ENCODE assay signal across 10 cellular contexts in the genomic region with DNA sequence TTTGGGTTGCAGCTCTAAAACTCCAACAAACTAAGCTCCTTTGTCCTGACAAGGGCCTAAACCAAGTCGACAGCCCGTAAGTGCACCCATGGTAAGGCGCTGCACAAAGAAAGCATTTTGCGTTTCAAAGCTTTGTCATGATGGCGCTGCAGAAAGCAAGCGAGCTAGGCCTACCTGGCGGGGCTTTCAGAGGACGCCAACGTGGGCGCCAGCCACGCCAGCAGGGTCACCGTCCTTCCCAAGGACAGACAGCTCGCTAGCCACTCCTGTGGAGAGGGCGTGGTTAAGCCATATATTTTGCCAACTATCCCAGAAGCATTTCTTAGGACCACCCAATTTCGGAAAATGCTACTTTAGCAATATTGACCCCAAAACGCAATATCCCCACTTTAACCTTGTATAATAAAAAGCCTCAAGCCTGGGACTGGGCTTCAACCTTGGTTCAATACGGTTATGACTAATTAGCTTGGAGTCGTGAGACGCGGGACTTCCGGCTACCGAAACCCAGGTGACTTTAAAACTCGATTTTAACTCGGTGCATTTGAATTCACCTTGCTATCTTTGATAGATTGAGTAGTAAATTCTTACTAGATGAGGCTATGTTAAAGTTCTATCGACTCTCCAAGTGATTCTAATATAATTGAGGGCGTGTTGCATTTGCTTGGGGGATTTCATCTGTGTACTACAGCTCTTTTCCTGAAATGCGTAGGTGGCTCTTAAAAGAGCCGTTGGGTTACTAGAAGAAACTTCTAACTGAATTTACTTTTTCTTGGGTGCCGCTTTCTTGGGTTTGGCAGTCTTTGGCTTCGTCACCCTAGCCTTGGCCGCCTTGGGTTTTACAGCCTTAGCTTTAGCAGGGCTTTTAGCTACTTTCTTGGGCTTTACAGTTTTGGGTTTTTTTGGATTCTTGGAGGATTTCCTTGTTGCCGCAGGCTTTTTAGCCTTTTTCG. TPM values are rescaled to one million over a fixed set of nuclear protein-coding genes. Genes with fewer than 3 reads are reported as not detected.
A peak's percentile ranks its signal among the peaks of the same experiment; 100 is the strongest.
DNase-seq lines count a peak whose midpoint lies in the region; ATAC-seq and TF ChIP-seq lines count a peak whose summit lies in the region.
"Had no signal": no experiment of that assay in that cellular context is flagged by ENCODE, and none has a peak within 500 bp of the region (broad histone marks: within the 10 kb centered on the region; RNA-seq: fewer than 3 reads in every experiment).

No MANE protein-coding gene starts in this region.

- no peaks in the 10 kb centered on the region for H3K79me2 ChIP-seq in neural progenitor cell (ENCODE audit: low read depth)

- no peak for TF ChIP-seq POLR2A in right lobe of liver (IDR thresholded peaks at IDR 0.05)

- H3K36me3 ChIP-seq in right lobe of liver (no peaks in the 10 kb centered on the region), tibial artery (no peaks in the 10 kb centered on the region), mucosa of descending colon (ENCODE audit: low read depth) (no peaks in the 10 kb centered on the region), neural progenitor cell (no peaks in the 10 kb centered on the region)
- H3K36me3 ChIP-seq: pancreas had no signal

- peak overlapping the region; percentile 66 to 73 (median 69) for H3K27ac ChIP-seq in right lobe of liver
- peak overlapping the region; percentile 77 to 82 for H3K27ac ChIP-seq in tibial artery
- H3K27ac ChIP-seq in neural progenitor cell, result no peak overlapping the region
- H3K27ac ChIP-seq: A549 had no signal

- H3K9me3 Mint-ChIP-seq in activated CD4-positive, alpha-beta T cell treated with anti-CD3 and anti-CD28 coated beads, Interleukin-2, amount 10 ng/mL, durations not matched to agents 7 days and 5 days, result peaks cover 8% of the 10 kb centered on the region
- H3K9me3 Mint-ChIP-seq in chondrocyte (ENCODE audit: low read depth), result peaks cover 4% of the 10 kb centered on the region
- H3K9me3 Mint-ChIP-seq in neural progenitor cell, result peaks cover 5% of the 10 kb centered on the region

- no peak overlapping the region for H2AFZ ChIP-seq in neural progenitor cell (replicated peaks)

- POLR2A ChIA-PET in activated CD4-positive, alpha-beta T cell treated with anti-CD3 and anti-CD28 coated beads, Interleukin-2, amount 10 ng/mL, durations not matched to agents 7 days and 5 days (lab: Charles Lee), result interaction anchor here (0.6 to 1.9 kb wide), 7 partner anchors 10 to 1881 kb away, joined by 3 to 11 read pairs (median 3); a partner anchor contains a TSS

- H3K27me3 ChIP-seq in right lobe of liver (no peaks in the 10 kb centered on the region), tibial artery (no peaks in the 10 kb centered on the region), neural progenitor cell (no peaks in the 10 kb centered on the region)
- H3K27me3 ChIP-seq: pancreas had no signal

- H3K9ac ChIP-seq in neural progenitor cell, result no peak overlapping the region

- TF ChIP-seq CTCF in chondrocyte (IDR thresholded peaks at IDR 0.05) (no peak), right lobe of liver (IDR thresholded peaks at IDR 0.05) (no peak), tibial artery (IDR thresholded peaks at IDR 0.05) (no peak), mucosa of descending colon (IDR thresholded peaks at IDR 0.05) (no peak), neural progenitor cell (IDR thresholded peaks at IDR 0.05) (no peak)

- no peak for DNase-seq in activated CD4-positive, alpha-beta T cell treated with anti-CD3 and anti-CD28 coated beads, Interleukin-2, amount 10 ng/mL, durations not matched to agents 7 days and 5 days
- no peak for DNase-seq in activated CD4-positive, alpha-beta T cell treated with anti-CD3 and anti-CD28 coated beads, Interleukin-2, amount 50 U/mL, for 48 hours
- no peak for DNase-seq in chondrocyte (ENCODE audit: low spot score)
- peak; percentile 73 to 88 (median 85) for DNase-seq in right lobe of liver
- DNase-seq in tibial artery, result peak in 1 of 2 donors; percentile 67
- DNase-seq in stimulated activated CD4-positive, alpha-beta T cell treated with anti-CD3 and anti-CD28 coated beads, Interleukin-2, amount 100 ng/mL, for 24 hours, result no peak
- DNase-seq in mucosa of descending colon, result no peak
- DNase-seq in neural progenitor cell (ENCODE audit: low spot score), result no peak

- H3K4me3 ChIP-seq in right lobe of liver (peak overlapping the region; percentile 4 to 56 (median 47)), tibial artery (peak overlapping the region; percentile 54 to 60), mucosa of descending colon (no peak overlapping the region), neural progenitor cell (no peak overlapping the region)
- H3K4me3 ChIP-seq: A549 had no signal

- no peaks in the 10 kb centered on the region for H3K9me3 ChIP-seq in right lobe of liver
- H3K9me3 ChIP-seq in tibial artery, result no peaks in the 10 kb centered on the region
- H3K9me3 ChIP-seq in mucosa of descending colon, result peaks cover 2% of the 10 kb centered on the region
- no peaks in the 10 kb centered on the region for H3K9me3 ChIP-seq in neural progenitor cell (ENCODE audit: low read depth)
- H3K9me3 ChIP-seq: A549, pancreas had no signal

- H3K4me3 Mint-ChIP-seq in activated CD4-positive, alpha-beta T cell treated with anti-CD3 and anti-CD28 coated beads, Interleukin-2, amount 10 ng/mL, durations not matched to agents 7 days and 5 days, result peak overlapping the region; percentile 68
- H3K4me3 Mint-ChIP-seq in chondrocyte (ENCODE audit: unreplicated experiment) (no peak overlapping the region), neural progenitor cell (no peak overlapping the region)

- 26% methylated on average over 22 of the region's 33 CpGs for WGBS in right lobe of liver (ENCODE audit: insufficient coverage, low coverage, low lambda C conversion rate, missing lambda C conversion rate)

- peak overlapping the region; percentile 94 for H3K27ac Mint-ChIP-seq in activated CD4-positive, alpha-beta T cell treated with anti-CD3 and anti-CD28 coated beads, Interleukin-2, amount 10 ng/mL, durations not matched to agents 7 days and 5 days
- peak overlapping the region; percentile 15 for H3K27ac Mint-ChIP-seq in chondrocyte (ENCODE audit: unreplicated experiment)
- H3K27ac Mint-ChIP-seq in neural progenitor cell, result no peak overlapping the region

- intact Hi-C loops in right lobe of liver (cut with DNase I), result no loop called here
- intact Hi-C loops in tibial artery (cut with DNase I; ENCODE audit: low total_unique reads), result no loop called here
- intact Hi-C loops in mucosa of descending colon (cut with DNase I, micrococcal nuclease), result no loop called here

- no peaks in the 10 kb centered on the region for H3K27me3 Mint-ChIP-seq in activated CD4-positive, alpha-beta T cell treated with anti-CD3 and anti-CD28 coated beads, Interleukin-2, amount 10 ng/mL, durations not matched to agents 7 days and 5 days
- no peaks in the 10 kb centered on the region for H3K27me3 Mint-ChIP-seq in chondrocyte (ENCODE audit: low read depth)
- H3K27me3 Mint-ChIP-seq in neural progenitor cell (ENCODE audit: insufficient read depth, low read depth), result peaks cover 1% of the 10 kb centered on the region

- ATAC-seq in right lobe of liver (peak; percentile 48 to 72 (median 62)), mucosa of descending colon (no peak)
- ATAC-seq: A549, pancreas had no signal

- H3K4me2 ChIP-seq in neural progenitor cell, result no peak overlapping the region
- H3K4me2 ChIP-seq: A549 had no signal

- CTCF ChIA-PET in activated CD4-positive, alpha-beta T cell treated with anti-CD3 and anti-CD28 coated beads, Interleukin-2, amount 10 ng/mL, durations not matched to agents 7 days and 5 days (lab: Charles Lee), result interaction anchor here (0.6 to 17.7 kb wide), 19 partner anchors 10 to 1445 kb away, joined by 3 to 157 read pairs (median 3); a partner anchor contains a TSS

- H3K4me1 ChIP-seq in right lobe of liver (no peaks in the 10 kb centered on the region), tibial artery (peaks cover 0 to 23% (median 8%) of the 10 kb centered on the region in 4 donors), mucosa of descending colon (ENCODE audit: low read depth) (no peaks in the 10 kb centered on the region), neural progenitor cell (no peaks in the 10 kb centered on the region)
- H3K4me1 ChIP-seq: A549, pancreas had no signal

- H3F3A ChIP-seq in neural progenitor cell (ENCODE audit: low read depth), result peaks cover 14% of the 10 kb centered on the region

- H3K4me1 Mint-ChIP-seq in activated CD4-positive, alpha-beta T cell treated with anti-CD3 and anti-CD28 coated beads, Interleukin-2, amount 10 ng/mL, durations not matched to agents 7 days and 5 days, result peaks cover 28% of the 10 kb centered on the region
- H3K4me1 Mint-ChIP-seq in chondrocyte (ENCODE audit: low read depth), result no peaks in the 10 kb centered on the region
- H3K4me1 Mint-ChIP-seq in neural progenitor cell, result no peaks in the 10 kb centered on the region

- no peaks in the 10 kb centered on the region for H4K20me1 ChIP-seq in neural progenitor cell (ENCODE audit: low read depth)

- H3K36me3 Mint-ChIP-seq in activated CD4-positive, alpha-beta T cell treated with anti-CD3 and anti-CD28 coated beads, Interleukin-2, amount 10 ng/mL, durations not matched to agents 7 days and 5 days (ENCODE audit: low read depth), result peaks cover 12% of the 10 kb centered on the region
- H3K36me3 Mint-ChIP-seq in chondrocyte (ENCODE audit: low read depth) (no peaks in the 10 kb centered on the region), neural progenitor cell (no peaks in the 10 kb centered on the region)

RNA-seq across cellular contexts. Expression of a gene that starts 54.0 kb away (rescaled TPM):
- total RNA-seq in activated CD4-positive, alpha-beta T cell treated with anti-CD3 and anti-CD28 coated beads, Interleukin-2, amount 10 ng/mL, durations not matched to agents 7 days and 5 days, result 10 to 100 TPM; 25.4 to 27.6 TPM
- total RNA-seq in chondrocyte (7.1 to 7.4 TPM (median 7.2 TPM) in 3 replicates), right lobe of liver (1 to 10 TPM; 3.1 to 7.2 (median 4.5) TPM), mucosa of descending colon (10 to 100 TPM; 11.4 to 15.8 (median 12.6) TPM), neural progenitor cell (ENCODE audit: low replicate concordance) (0.25 and 0.30 TPM in 2 replicates)

Comparison
In these comparisons a context has a peak if more than half of its experiments do, and no peak if none do; other contexts are left out.
1. DNase-seq: peak in right lobe of liver (3 of 3); none in activated CD4-positive, alpha-beta T cell treated with anti-CD3 and anti-CD28 coated beads, Interleukin-2, amount 10 ng/mL, durations not matched to agents 7 days and 5 days (single experiment), activated CD4-positive, alpha-beta T cell treated with anti-CD3 and anti-CD28 coated beads, Interleukin-2, amount 50 U/mL, for 48 hours (0 of 2), chondrocyte (single experiment), stimulated activated CD4-positive, alpha-beta T cell treated with anti-CD3 and anti-CD28 coated beads, Interleukin-2, amount 100 ng/mL, for 24 hours (0 of 2), mucosa of descending colon (0 of 3) and neural progenitor cell (single experiment).
2. H3K4me3 ChIP-seq: peak in right lobe of liver (3 of 3) and tibial artery (2 of 2); none in mucosa of descending colon (single experiment) and neural progenitor cell (single experiment).